ENCODE assay signal across 1 cellular context in genomic region chr15:75452968-75453702, GRCh38.
TF ChIP-seq lines count a peak whose summit lies in the region.

No MANE protein-coding gene starts in this region.

TF ChIP-seq in HEK293, 187 proteins besides CTCF, POLR2A, EP300 and RAD21 (continued from another document and continues in another):
- TF ChIP-seq, protein P1, sequence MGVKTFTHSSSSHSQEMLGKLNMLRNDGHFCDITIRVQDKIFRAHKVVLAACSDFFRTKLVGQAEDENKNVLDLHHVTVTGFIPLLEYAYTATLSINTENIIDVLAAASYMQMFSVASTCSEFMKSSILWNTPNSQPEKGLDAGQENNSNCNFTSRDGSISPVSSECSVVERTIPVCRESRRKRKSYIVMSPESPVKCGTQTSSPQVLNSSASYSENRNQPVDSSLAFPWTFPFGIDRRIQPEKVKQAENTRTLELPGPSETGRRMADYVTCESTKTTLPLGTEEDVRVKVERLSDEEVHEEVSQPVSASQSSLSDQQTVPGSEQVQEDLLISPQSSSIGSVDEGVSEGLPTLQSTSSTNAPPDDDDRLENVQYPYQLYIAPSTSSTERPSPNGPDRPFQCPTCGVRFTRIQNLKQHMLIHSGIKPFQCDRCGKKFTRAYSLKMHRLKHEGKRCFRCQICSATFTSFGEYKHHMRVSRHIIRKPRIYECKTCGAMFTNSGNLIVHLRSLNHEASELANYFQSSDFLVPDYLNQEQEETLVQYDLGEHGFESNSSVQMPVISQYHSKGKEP (tag by site-specific recombination; IDR thresholded peaks at IDR 0.05) = no peak
- TF ChIP-seq ZNF133 (tag by site-specific recombination; IDR thresholded peaks at IDR 0.05) (no peak), ZNF549 (tag by site-specific recombination; IDR thresholded peaks at IDR 0.05) (no peak), ZNF645 (tag by site-specific recombination; IDR thresholded peaks at IDR 0.05) (no peak), ZNF23 (tag by site-specific recombination; IDR thresholded peaks at IDR 0.05; ENCODE audit: borderline replicate concordance) (no peak), ZNF544 (tag by site-specific recombination; IDR thresholded peaks at IDR 0.05) (no peak), REST (tag by site-specific recombination; IDR thresholded peaks at IDR 0.05) (no peak), IKZF3 (tag by site-specific recombination; IDR thresholded peaks at IDR 0.05) (peak; percentile 9; the same call in 1 of the 2 replicates), KLF9 (tag by site-specific recombination; IDR thresholded peaks at IDR 0.05; ENCODE audit: low read depth) (peak; percentile 48; the same call in 1 of the 2 replicates), ZNF398 (tag by site-specific recombination; IDR thresholded peaks at IDR 0.05) (peak; percentile 93), ZNF658 (tag by site-specific recombination; IDR thresholded peaks at IDR 0.05) (no peak), ZNF24 (tag by site-specific recombination; IDR thresholded peaks at IDR 0.05) (peak; percentile 48; the same call in 1 of the 2 replicates), PRDM4 (tag by site-specific recombination; IDR thresholded peaks at IDR 0.05) (no peak), MZF1 (tag by site-specific recombination; IDR thresholded peaks at IDR 0.05; ENCODE audit: borderline replicate concordance) (no peak), YY1 (tag by site-specific recombination; IDR thresholded peaks at IDR 0.05) (no peak), ZNF335 (tag by site-specific recombination; conservative IDR thresholded peaks at IDR 0.05) (peak; percentile 11; the same call in 1 of the 2 replicates), ZNF600 (tag by site-specific recombination; IDR thresholded peaks at IDR 0.05) (no peak)
- TF ChIP-seq, protein P2, sequence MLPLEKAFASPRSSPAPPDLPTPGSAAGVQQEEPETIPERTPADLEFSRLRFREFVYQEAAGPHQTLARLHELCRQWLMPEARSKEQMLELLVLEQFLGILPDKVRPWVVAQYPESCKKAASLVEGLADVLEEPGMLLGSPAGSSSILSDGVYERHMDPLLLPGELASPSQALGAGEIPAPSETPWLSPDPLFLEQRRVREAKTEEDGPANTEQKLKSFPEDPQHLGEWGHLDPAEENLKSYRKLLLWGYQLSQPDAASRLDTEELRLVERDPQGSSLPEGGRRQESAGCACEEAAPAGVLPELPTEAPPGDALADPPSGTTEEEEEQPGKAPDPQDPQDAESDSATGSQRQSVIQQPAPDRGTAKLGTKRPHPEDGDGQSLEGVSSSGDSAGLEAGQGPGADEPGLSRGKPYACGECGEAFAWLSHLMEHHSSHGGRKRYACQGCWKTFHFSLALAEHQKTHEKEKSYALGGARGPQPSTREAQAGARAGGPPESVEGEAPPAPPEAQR (tag by site-specific recombination; IDR thresholded peaks at IDR 0.05) = no peak
- TF ChIP-seq, protein P3, sequence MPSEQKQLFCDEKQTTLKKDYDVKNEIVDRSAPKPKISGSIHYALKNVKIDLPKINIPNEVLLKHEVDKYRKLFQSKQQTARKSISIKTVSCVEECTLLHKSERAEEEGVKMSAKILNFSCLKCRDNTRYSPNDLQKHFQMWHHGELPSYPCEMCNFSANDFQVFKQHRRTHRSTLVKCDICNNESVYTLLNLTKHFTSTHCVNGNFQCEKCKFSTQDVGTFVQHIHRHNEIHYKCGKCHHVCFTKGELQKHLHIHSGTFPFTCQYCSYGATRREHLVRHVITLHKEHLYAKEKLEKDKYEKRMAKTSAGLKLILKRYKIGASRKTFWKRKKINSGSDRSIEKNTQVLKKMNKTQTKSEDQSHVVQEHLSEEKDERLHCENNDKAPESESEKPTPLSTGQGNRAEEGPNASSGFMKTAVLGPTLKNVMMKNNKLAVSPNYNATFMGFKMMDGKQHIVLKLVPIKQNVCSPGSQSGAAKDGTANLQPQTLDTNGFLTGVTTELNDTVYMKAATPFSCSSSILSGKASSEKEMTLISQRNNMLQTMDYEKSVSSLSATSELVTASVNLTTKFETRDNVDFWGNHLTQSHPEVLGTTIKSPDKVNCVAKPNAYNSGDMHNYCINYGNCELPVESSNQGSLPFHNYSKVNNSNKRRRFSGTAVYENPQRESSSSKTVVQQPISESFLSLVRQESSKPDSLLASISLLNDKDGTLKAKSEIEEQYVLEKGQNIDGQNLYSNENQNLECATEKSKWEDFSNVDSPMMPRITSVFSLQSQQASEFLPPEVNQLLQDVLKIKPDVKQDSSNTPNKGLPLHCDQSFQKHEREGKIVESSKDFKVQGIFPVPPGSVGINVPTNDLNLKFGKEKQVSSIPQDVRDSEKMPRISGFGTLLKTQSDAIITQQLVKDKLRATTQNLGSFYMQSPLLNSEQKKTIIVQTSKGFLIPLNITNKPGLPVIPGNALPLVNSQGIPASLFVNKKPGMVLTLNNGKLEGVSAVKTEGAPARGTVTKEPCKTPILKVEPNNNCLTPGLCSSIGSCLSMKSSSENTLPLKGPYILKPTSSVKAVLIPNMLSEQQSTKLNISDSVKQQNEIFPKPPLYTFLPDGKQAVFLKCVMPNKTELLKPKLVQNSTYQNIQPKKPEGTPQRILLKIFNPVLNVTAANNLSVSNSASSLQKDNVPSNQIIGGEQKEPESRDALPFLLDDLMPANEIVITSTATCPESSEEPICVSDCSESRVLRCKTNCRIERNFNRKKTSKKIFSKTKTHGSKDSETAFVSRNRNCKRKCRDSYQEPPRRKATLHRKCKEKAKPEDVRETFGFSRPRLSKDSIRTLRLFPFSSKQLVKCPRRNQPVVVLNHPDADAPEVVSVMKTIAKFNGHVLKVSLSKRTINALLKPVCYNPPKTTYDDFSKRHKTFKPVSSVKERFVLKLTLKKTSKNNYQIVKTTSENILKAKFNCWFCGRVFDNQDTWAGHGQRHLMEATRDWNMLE (tag by site-specific recombination; conservative IDR thresholded peaks at IDR 0.05; ENCODE audit: low read depth) = no peak
- TF ChIP-seq, protein P4, sequence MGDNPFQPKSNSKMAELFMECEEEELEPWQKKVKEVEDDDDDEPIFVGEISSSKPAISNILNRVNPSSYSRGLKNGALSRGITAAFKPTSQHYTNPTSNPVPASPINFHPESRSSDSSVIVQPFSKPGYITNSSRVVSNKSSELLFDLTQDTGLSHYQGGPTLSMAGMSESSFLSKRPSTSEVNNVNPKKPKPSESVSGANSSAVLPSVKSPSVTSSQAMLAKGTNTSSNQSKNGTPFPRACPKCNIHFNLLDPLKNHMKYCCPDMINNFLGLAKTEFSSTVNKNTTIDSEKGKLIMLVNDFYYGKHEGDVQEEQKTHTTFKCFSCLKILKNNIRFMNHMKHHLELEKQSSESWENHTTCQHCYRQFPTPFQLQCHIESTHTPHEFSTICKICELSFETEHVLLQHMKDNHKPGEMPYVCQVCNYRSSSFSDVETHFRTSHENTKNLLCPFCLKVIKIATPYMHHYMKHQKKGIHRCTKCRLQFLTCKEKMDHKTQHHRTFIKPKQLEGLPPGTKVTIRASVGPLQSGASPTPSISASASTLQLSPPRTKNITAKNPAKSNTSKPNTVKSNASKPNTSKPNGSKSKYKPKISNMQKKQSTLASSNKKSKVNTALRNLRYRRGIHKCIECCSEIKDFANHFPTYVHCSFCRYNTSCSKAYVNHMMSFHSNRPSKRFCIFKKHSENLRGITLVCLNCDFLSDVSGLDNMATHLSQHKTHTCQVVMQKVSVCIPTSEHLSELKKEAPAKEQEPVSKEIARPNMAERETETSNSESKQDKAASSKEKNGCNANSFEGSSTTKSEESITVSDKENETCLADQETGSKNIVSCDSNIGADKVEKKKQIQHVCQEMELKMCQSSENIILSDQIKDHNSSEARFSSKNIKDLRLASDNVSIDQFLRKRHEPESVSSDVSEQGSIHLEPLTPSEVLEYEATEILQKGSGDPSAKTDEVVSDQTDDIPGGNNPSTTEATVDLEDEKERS (tag by site-specific recombination; IDR thresholded peaks at IDR 0.05) = no peak
- TF ChIP-seq, protein P5, sequence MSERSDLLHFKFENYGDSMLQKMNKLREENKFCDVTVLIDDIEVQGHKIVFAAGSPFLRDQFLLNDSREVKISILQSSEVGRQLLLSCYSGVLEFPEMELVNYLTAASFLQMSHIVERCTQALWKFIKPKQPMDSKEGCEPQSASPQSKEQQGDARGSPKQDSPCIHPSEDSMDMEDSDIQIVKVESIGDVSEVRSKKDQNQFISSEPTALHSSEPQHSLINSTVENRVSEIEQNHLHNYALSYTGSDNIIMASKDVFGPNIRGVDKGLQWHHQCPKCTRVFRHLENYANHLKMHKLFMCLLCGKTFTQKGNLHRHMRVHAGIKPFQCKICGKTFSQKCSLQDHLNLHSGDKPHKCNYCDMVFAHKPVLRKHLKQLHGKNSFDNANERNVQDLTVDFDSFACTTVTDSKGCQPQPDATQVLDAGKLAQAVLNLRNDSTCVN (tag by site-specific recombination; optimal IDR thresholded peaks at IDR 0.05) = no peak
- TF ChIP-seq, protein P6, sequence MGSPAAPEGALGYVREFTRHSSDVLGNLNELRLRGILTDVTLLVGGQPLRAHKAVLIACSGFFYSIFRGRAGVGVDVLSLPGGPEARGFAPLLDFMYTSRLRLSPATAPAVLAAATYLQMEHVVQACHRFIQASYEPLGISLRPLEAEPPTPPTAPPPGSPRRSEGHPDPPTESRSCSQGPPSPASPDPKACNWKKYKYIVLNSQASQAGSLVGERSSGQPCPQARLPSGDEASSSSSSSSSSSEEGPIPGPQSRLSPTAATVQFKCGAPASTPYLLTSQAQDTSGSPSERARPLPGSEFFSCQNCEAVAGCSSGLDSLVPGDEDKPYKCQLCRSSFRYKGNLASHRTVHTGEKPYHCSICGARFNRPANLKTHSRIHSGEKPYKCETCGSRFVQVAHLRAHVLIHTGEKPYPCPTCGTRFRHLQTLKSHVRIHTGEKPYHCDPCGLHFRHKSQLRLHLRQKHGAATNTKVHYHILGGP (tag by site-specific recombination; IDR thresholded peaks at IDR 0.05) = no peak
- TF ChIP-seq, protein P7, sequence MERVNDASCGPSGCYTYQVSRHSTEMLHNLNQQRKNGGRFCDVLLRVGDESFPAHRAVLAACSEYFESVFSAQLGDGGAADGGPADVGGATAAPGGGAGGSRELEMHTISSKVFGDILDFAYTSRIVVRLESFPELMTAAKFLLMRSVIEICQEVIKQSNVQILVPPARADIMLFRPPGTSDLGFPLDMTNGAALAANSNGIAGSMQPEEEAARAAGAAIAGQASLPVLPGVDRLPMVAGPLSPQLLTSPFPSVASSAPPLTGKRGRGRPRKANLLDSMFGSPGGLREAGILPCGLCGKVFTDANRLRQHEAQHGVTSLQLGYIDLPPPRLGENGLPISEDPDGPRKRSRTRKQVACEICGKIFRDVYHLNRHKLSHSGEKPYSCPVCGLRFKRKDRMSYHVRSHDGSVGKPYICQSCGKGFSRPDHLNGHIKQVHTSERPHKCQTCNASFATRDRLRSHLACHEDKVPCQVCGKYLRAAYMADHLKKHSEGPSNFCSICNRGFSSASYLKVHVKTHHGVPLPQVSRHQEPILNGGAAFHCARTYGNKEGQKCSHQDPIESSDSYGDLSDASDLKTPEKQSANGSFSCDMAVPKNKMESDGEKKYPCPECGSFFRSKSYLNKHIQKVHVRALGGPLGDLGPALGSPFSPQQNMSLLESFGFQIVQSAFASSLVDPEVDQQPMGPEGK (tag by site-specific recombination; IDR thresholded peaks at IDR 0.05) = peak; percentile 55
